In the genomic region with DNA sequence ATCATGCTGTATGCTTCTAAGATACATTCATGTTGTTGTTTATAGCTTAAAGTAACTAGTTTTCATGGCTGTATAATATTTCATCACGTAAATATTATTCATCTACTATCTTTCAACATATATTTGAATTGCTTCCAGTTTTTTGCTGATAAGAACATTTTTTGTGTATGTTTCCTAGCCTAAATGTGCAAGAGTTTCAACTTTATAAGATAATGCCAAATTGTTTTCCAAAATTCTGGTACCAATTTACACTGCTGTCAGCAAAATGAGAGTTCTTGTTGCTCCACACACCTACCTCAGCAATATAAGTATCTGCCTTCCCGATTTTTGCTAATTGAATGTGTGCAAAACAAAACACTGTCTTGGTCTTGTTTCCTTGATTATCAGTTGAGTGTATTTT, we compare ENCODE assay signal across 39 cellular contexts.
"Had no signal": no experiment of that assay in that cellular context is flagged by ENCODE, and none has a peak within 500 bp of the region (broad histone marks: within the 10 kb centered on the region; RNA-seq: fewer than 3 reads in every experiment).

No MANE protein-coding gene starts in this region.

- H3K27me3 ChIP-seq: ascending aorta, cardiac muscle cell had no signal

- H3K4me1 Mint-ChIP-seq: activated B cell treated with CpG ODN at 0.5 μM for 24 hours, brain had no signal

- H3K27ac ChIP-seq: ascending aorta, cardiac muscle cell, VCaP had no signal

- FAIRE-seq: bronchial epithelial cell, TTC549 had no signal

- H3K4me3 Mint-ChIP-seq: activated B cell treated with CpG ODN at 0.5 μM for 24 hours; activated CD4-positive, alpha-beta memory T cell treated with anti-CD3 and anti-CD28 coated beads for 36 hours; activated CD4-positive, alpha-beta T cell treated with anti-CD3 and anti-CD28 coated beads, Interleukin-2, amount 10 ng/mL, durations not matched to agents 24 days and 14 days; activated CD8-positive, alpha-beta T cell treated with anti-CD3 and anti-CD28 coated beads for 36 hours; activated naive CD4-positive, alpha-beta T cell treated with anti-CD3 and anti-CD28 coated beads for 36 hours; activated naive CD8-positive, alpha-beta T cell treated with anti-CD3 and anti-CD28 coated beads, Interleukin-2, amount 10 ng/mL, durations not matched to agents 7 days and 5 days; activated naive CD8-positive, alpha-beta T cell treated with anti-CD3 and anti-CD28 coated beads, Interleukin-2, amount 50 U/mL, for 24 hours; activated T-cell treated with anti-CD3 and anti-CD28 coated beads, Interleukin-2, amount 50 U/mL, for 4 hours; activated T-cell treated with anti-CD3 and anti-CD28 coated beads, Interleukin-2, amount 50 U/mL, for 72 hours; activated T-helper 1 cell treated with anti-CD3 and anti-CD28 coated beads, Interleukin-12 subunit alpha, Interleukin-12 subunit beta, Interleukin-2, Interleukin-4 antibody, amounts not matched to agents 30 ng/mL and 10 ng/mL and 1 ng/mL, durations not matched to agents 14 hours and 24 hours and 36 hours; activated T-helper 17 cell treated with anti-CD3 and anti-CD28 coated beads, Interleukin-2, amount 50 U/mL, for 72 hours; brain; central memory CD8-positive, alpha-beta T cell; T-helper 1 cell treated with Interleukin-12 subunit alpha and Interleukin-12 subunit beta and Interleukin-4 antibody, amounts not matched to agents 30 μg/mL and 1 μg/mL, for 36 hours; T-helper 2 cell treated with Interferon-gamma antibody and Interleukin-4, amounts not matched to agents 5 μg/mL and 100 μg/mL, for 36 hours had no signal

- H3K4me1 ChIP-seq: ascending aorta had no signal

- H3K27ac Mint-ChIP-seq: activated B cell treated with CpG ODN at 0.5 μM for 24 hours; activated CD4-positive, alpha-beta memory T cell treated with anti-CD3 and anti-CD28 coated beads for 36 hours; activated CD4-positive, alpha-beta T cell treated with anti-CD3 and anti-CD28 coated beads, Interleukin-2, amount 10 ng/mL, durations not matched to agents 24 days and 14 days; activated CD8-positive, alpha-beta T cell treated with anti-CD3 and anti-CD28 coated beads for 36 hours; activated naive CD4-positive, alpha-beta T cell treated with anti-CD3 and anti-CD28 coated beads for 36 hours; activated naive CD8-positive, alpha-beta T cell treated with anti-CD3 and anti-CD28 coated beads, Interleukin-2, amount 10 ng/mL, durations not matched to agents 7 days and 5 days; activated naive CD8-positive, alpha-beta T cell treated with anti-CD3 and anti-CD28 coated beads, Interleukin-2, amount 50 U/mL, for 24 hours; activated T-cell treated with anti-CD3 and anti-CD28 coated beads, Interleukin-2, amount 50 U/mL, for 72 hours; activated T-helper 1 cell treated with anti-CD3 and anti-CD28 coated beads, Interleukin-12 subunit alpha, Interleukin-12 subunit beta, Interleukin-2, Interleukin-4 antibody, amounts not matched to agents 30 ng/mL and 10 ng/mL and 1 ng/mL, durations not matched to agents 14 hours and 24 hours and 36 hours; activated T-helper 17 cell treated with anti-CD3 and anti-CD28 coated beads, Interleukin-2, amount 50 U/mL, for 72 hours; brain; T-helper 1 cell treated with Interleukin-12 subunit alpha and Interleukin-12 subunit beta and Interleukin-4 antibody, amounts not matched to agents 30 μg/mL and 1 μg/mL, for 36 hours; T-helper 2 cell treated with Interferon-gamma antibody and Interleukin-4, amounts not matched to agents 5 μg/mL and 100 μg/mL, for 36 hours had no signal

- DNase-seq: activated B cell treated with CpG ODN at 0.5 μM for 24 hours; activated CD4-positive, alpha-beta memory T cell treated with anti-CD3 and anti-CD28 coated beads for 36 hours; activated CD4-positive, alpha-beta T cell treated with anti-CD3 and anti-CD28 coated beads for 4 hours; activated CD4-positive, alpha-beta T cell treated with anti-CD3 and anti-CD28 coated beads, Interleukin-2, amount 10 ng/mL, durations not matched to agents 24 days and 14 days; activated CD4-positive, alpha-beta T cell treated with anti-CD3 and anti-CD28 coated beads, Interleukin-2, amount 50 U/mL, for 1 hour; activated CD4-positive, alpha-beta T cell treated with anti-CD3 and anti-CD28 coated beads, Interleukin-2, amount 50 U/mL, for 4 hours; activated CD4-positive, CD25-positive, alpha-beta regulatory T cell treated with anti-CD3 and anti-CD28 coated beads, Interleukin-2, amount 50 U/mL, for 72 hours; activated CD8-positive, alpha-beta memory T cell treated with anti-CD3 and anti-CD28 coated beads, Interleukin-2, amount 50 U/mL, for 4 hours; activated CD8-positive, alpha-beta T cell treated with anti-CD3 and anti-CD28 coated beads for 36 hours; activated effector memory CD4-positive, alpha-beta T cell treated with anti-CD3 and anti-CD28 coated beads, Interleukin-2, amount 50 U/mL, for 16 hours; activated gamma-delta T cell treated with Interleukin-2 at 50 U/mL for 16 hours; activated naive CD4-positive, alpha-beta T cell; activated naive CD4-positive, alpha-beta T cell treated with anti-CD3 and anti-CD28 coated beads for 36 hours; activated naive CD4-positive, alpha-beta T cell treated with anti-CD3 and anti-CD28 coated beads, Interleukin-2, amount 50 U/mL, for 16 hours; activated naive CD8-positive, alpha-beta T cell treated with anti-CD3 and anti-CD28 coated beads, Interleukin-2, amount 10 ng/mL, durations not matched to agents 7 days and 5 days; activated naive CD8-positive, alpha-beta T cell treated with anti-CD3 and anti-CD28 coated beads, Interleukin-2, amount 50 U/mL, for 24 hours; activated T-cell treated with anti-CD3 and anti-CD28 coated beads for 4 hours; activated T-cell treated with anti-CD3 and anti-CD28 coated beads, Interleukin-2, amount 50 U/mL, for 1 hour; activated T-cell treated with anti-CD3 and anti-CD28 coated beads, Interleukin-2, amount 50 U/mL, for 4 hours; activated T-cell treated with anti-CD3 and anti-CD28 coated beads, Interleukin-2, amount 50 U/mL, for 72 hours; amygdala; anterior cingulate cortex; caudate nucleus; cerebellar nuclear complex; T-helper 1 cell; T-helper 2 cell; T-helper 9 cell had no signal

- ATAC-seq: activated CD8-positive, alpha-beta T cell treated with anti-CD3 and anti-CD28 coated beads for 36 hours; activated naive CD4-positive, alpha-beta T cell treated with anti-CD3 and anti-CD28 coated beads, Interleukin-2, amount 50 U/mL, for 72 hours; activated naive CD8-positive, alpha-beta T cell treated with anti-CD3 and anti-CD28 coated beads, Interleukin-2, amount 50 U/mL, for 24 hours; activated T-cell treated with anti-CD3 and anti-CD28 coated beads, Interleukin-2, amount 50 U/mL, for 4 hours; activated T-cell treated with anti-CD3 and anti-CD28 coated beads, Interleukin-2, amount 50 U/mL, for 72 hours; activated T-helper 17 cell treated with anti-CD3 and anti-CD28 coated beads, Interleukin-2, amount 50 U/mL, for 72 hours had no signal

- H3K4me3 ChIP-seq: ascending aorta, cardiac muscle cell had no signal

- H3K36me3 ChIP-seq: ascending aorta, cardiac muscle cell had no signal

- H3K27me3 Mint-ChIP-seq: activated B cell treated with CpG ODN at 0.5 μM for 24 hours; activated CD4-positive, alpha-beta memory T cell treated with anti-CD3 and anti-CD28 coated beads for 36 hours; activated CD4-positive, alpha-beta T cell treated with anti-CD3 and anti-CD28 coated beads, Interleukin-2, amount 10 ng/mL, durations not matched to agents 24 days and 14 days; activated CD8-positive, alpha-beta T cell treated with anti-CD3 and anti-CD28 coated beads for 36 hours; activated naive CD8-positive, alpha-beta T cell treated with anti-CD3 and anti-CD28 coated beads, Interleukin-2, amount 10 ng/mL, durations not matched to agents 7 days and 5 days; activated naive CD8-positive, alpha-beta T cell treated with anti-CD3 and anti-CD28 coated beads, Interleukin-2, amount 50 U/mL, for 24 hours; activated T-helper 17 cell treated with anti-CD3 and anti-CD28 coated beads, Interleukin-2, amount 50 U/mL, for 72 hours; central memory CD8-positive, alpha-beta T cell had no signal
